Comparison of ENCODE assay signal across 8 cellular contexts in genomic region chr19:38678891-38679494, GRCh38. TPM values are rescaled to one million over a fixed set of nuclear protein-coding genes. Genes with fewer than 3 reads are reported as not detected.
A peak's percentile ranks its signal among the peaks of the same experiment; 100 is the strongest.
DNase-seq lines count a peak whose midpoint lies in the region; ATAC-seq and TF ChIP-seq lines count a peak whose summit lies in the region.
"Had no signal": no experiment of that assay in that cellular context is flagged by ENCODE, and none has a peak within 500 bp of the region (broad histone marks: within the 10 kb centered on the region; RNA-seq: fewer than 3 reads in every experiment).

No MANE protein-coding gene starts in this region.

- H3K36me3 ChIP-seq in HUES64 (ENCODE audit: insufficient read depth, low read length) (peaks cover 17% of the 10 kb centered on the region), colonic mucosa (no peaks in the 10 kb centered on the region), muscle layer of duodenum (ENCODE audit: control insufficient read depth in 1 of 2, insufficient read depth in 2 of 2, low read length in 2 of 2) (peaks cover 0 to 9% of the 10 kb centered on the region in 2 donors), thoracic aorta (peaks cover 4% of the 10 kb centered on the region)

- 93% methylated on average over 7 of the region's 7 CpGs for WGBS in HUES64

- no peaks in the 10 kb centered on the region for H3K9me3 ChIP-seq in HUES64 (ENCODE audit: insufficient read depth, low read depth, low read length)
- H3K9me3 ChIP-seq in colonic mucosa: no peaks in the 10 kb centered on the region
- no peaks in the 10 kb centered on the region for H3K9me3 ChIP-seq in muscle layer of duodenum (ENCODE audit: control insufficient read depth in 1 of 2, low read length in 2 of 2)
- no peaks in the 10 kb centered on the region for H3K9me3 ChIP-seq in thoracic aorta

- ATAC-seq in thoracic aorta (ENCODE audit: insufficient number of reproducible peaks, low FRiP score, low read depth): no peak
- no peak for ATAC-seq in HG03025 (IDR thresholded peaks at IDR 0.05; ENCODE audit: low FRiP score, unreplicated experiment)
- no peak for ATAC-seq in HG02759 (IDR thresholded peaks at IDR 0.05; ENCODE audit: unreplicated experiment)

- 0 out of 2 replicates have a peak overlapping the region, but pooled peaks have one; percentile 5 for H3K27ac ChIP-seq in HUES64 (ENCODE audit: low read depth, low read length)
- peak overlapping the region; percentile 2 for H3K27ac ChIP-seq in colonic mucosa
- H3K27ac ChIP-seq in muscle layer of duodenum (ENCODE audit: low read length): peak overlapping the region; percentile 62
- H3K27ac ChIP-seq in thoracic aorta: peak overlapping the region; percentile 94 to 99
- H3K27ac ChIP-seq: GM23248 had no signal

- H3K4me1 ChIP-seq in HUES64 (ENCODE audit: insufficient read depth, low read length) (peaks cover 47% of the 10 kb centered on the region), colonic mucosa (peaks cover 18% of the 10 kb centered on the region), muscle layer of duodenum (ENCODE audit: control insufficient read depth in 1 of 2, insufficient read depth in 2 of 2, low read length in 2 of 2) (peaks cover 51 to 53% of the 10 kb centered on the region in 2 donors), thoracic aorta (ENCODE audit: control insufficient read depth in 1 of 2, low read depth in 2 of 2) (peaks cover 60 to 98% of the 10 kb centered on the region in 2 donors)

- H3K27me3 ChIP-seq in HUES64 (ENCODE audit: insufficient read depth, low read length): no peaks in the 10 kb centered on the region
- no peaks in the 10 kb centered on the region for H3K27me3 ChIP-seq in colonic mucosa
- no peaks in the 10 kb centered on the region for H3K27me3 ChIP-seq in muscle layer of duodenum (ENCODE audit: low read depth, low read length)
- no peaks in the 10 kb centered on the region for H3K27me3 ChIP-seq in thoracic aorta (replicated peaks; ENCODE audit: insufficient read depth)

- H3K9ac ChIP-seq in HUES64 (ENCODE audit: low read depth, low read length): no peak overlapping the region
- peak overlapping the region; percentile 24 to 66 for H3K9ac ChIP-seq in colonic mucosa (ENCODE audit: low read depth in 2 of 2, low read length in 2 of 2)
- H3K9ac ChIP-seq: GM23248 had no signal

- no peak for DNase-seq in colonic mucosa
- no peak for DNase-seq in thoracic aorta (ENCODE audit: low spot score)
- no peak for DNase-seq in cerebellar cortex (ENCODE audit: low spot score)
- DNase-seq: GM23248 had no signal

- TF ChIP-seq CTCF in colonic mucosa (IDR thresholded peaks at IDR 0.05) (no peak), thoracic aorta (IDR thresholded peaks at IDR 0.05) (no peak)

- intact Hi-C loops in colonic mucosa (cut with DNase I): no loop called here

- H3K4me3 ChIP-seq in HUES64 (ENCODE audit: low read length) (no peak overlapping the region), colonic mucosa (no peak overlapping the region), muscle layer of duodenum (ENCODE audit: low read depth in 1 of 2, low read length in 2 of 2) (no peak overlapping the region), thoracic aorta (no peak overlapping the region)
- H3K4me3 ChIP-seq: GM23248 had no signal

RNA-seq across cellular contexts. Expression of gene ACTN4, which starts 31.5 kb away (rescaled TPM):
- 227 TPM for polyA plus RNA-seq in HUES64 (2013, experiment 1 of 2)
- polyA plus RNA-seq in HUES64 (2013, experiment 2 of 2): 242 TPM
- total RNA-seq in colonic mucosa: 1,000 to 10,000 TPM; 1,019 to 1,060 TPM
- 1,000 to 10,000 TPM in 1 of 2 donors, 100 to 1,000 TPM in 1; 668 to 1,387 TPM for total RNA-seq in thoracic aorta

Comparison
In these comparisons a context has a peak if more than half of its experiments do, and no peak if none do; other contexts are left out.
1. H3K27ac ChIP-seq: peak in every context shown above with its lines; median percentile 96 in thoracic aorta; 62 in muscle layer of duodenum; 5 in HUES64; 2 in colonic mucosa.